In genomic region chr19:2123682-2124387, GRCh38 we compare ENCODE assay signal across 12 cellular contexts. TPM values are rescaled to one million over a fixed set of nuclear protein-coding genes. Genes with fewer than 3 reads are reported as not detected.
DNase-seq lines count a peak whose midpoint lies in the region; ATAC-seq, FAIRE-seq and TF ChIP-seq lines count a peak whose summit lies in the region.
"Had no signal": no experiment of that assay in that cellular context is flagged by ENCODE, and none has a peak within 500 bp of the region (broad histone marks: within the 10 kb centered on the region; RNA-seq: fewer than 3 reads in every experiment).

No MANE protein-coding gene starts in this region.

- no peaks in the 10 kb centered on the region for H3K4me1 ChIP-seq in iPS DF 6.9 (ENCODE audit: control insufficient read depth, insufficient read depth, low read length)
- H3K4me1 ChIP-seq in uterus, result no peaks in the 10 kb centered on the region

- H3K4me3 Mint-ChIP-seq in CD4-positive, alpha-beta T cell, result no peak overlapping the region
- H3K4me3 Mint-ChIP-seq: stimulated activated naive CD8-positive, alpha-beta T cell treated with anti-CD3 and anti-CD28 coated beads, Interleukin-15, Interleukin-2, amounts not matched to agents 100 ng/mL and 50 ng/mL, for 24 hours had no signal

- FAIRE-seq in RCC 7860 (lab: Jason Lieb, UNC), result no peak

- H3K27ac ChIP-seq in CD4-positive, alpha-beta T cell (ENCODE audit: low read depth, low read length), result no peak overlapping the region
- H3K27ac ChIP-seq in iPS DF 6.9 (ENCODE audit: low read length) (no peak overlapping the region), uterus (no peak overlapping the region)

- DNase-seq in CD4-positive, alpha-beta T cell, result peak in 2 of 10 experiments; percentile 11 to 12
- DNase-seq in RPMI7951 (ENCODE audit: low read depth), result peak; percentile 16
- DNase-seq in iPS DF 6.9 (ENCODE audit: low read depth, low spot score), result peak; percentile 29
- no peak for DNase-seq in uterus
- no peak for DNase-seq in RCC 7860 (ENCODE audit: low spot score)
- DNase-seq: cerebellar nuclear complex; Karpas-422; RPMI8226; stimulated activated CD4-positive, alpha-beta T cell treated with anti-CD3 and anti-CD28 coated beads, Interleukin-1b, Interleukin-23, amount 100 ng/mL, for 48 hours had no signal

- WGBS in iPS DF 6.9 (ENCODE audit: insufficient coverage, insufficient read length), result no CpG with 5 or more reads among the region's 25 CpGs

- TF ChIP-seq CTCF in CD4-positive, alpha-beta T cell (IDR thresholded peaks at IDR 0.05), result no peak
- TF ChIP-seq CTCF in uterus (IDR thresholded peaks at IDR 0.05), result no peak

- intact Hi-C loops in CD4-positive, alpha-beta T cell (cut with DNase I, micrococcal nuclease), result no loop called here
- intact Hi-C loops in uterus (cut with DNase I; ENCODE audit: low total_unique reads), result no loop called here

- H3K27me3 Mint-ChIP-seq in CD4-positive, alpha-beta T cell, result no peaks in the 10 kb centered on the region
- H3K27me3 Mint-ChIP-seq: stimulated activated naive CD8-positive, alpha-beta T cell treated with anti-CD3 and anti-CD28 coated beads, Interleukin-15, Interleukin-2, amounts not matched to agents 100 ng/mL and 50 ng/mL, for 24 hours had no signal

- H3K4me3 ChIP-seq in iPS DF 6.9 (ENCODE audit: low read length), result no peak overlapping the region
- no peak overlapping the region for H3K4me3 ChIP-seq in uterus

- CTCF ChIA-PET in CD4-positive, alpha-beta T cell (lab: Charles Lee), result no interaction called here

- POLR2A ChIA-PET in CD4-positive, alpha-beta T cell (lab: Charles Lee), result interaction anchor here (1.0 kb wide), 1 partner anchor 28 kb away, joined by 3 read pairs; no protein-coding TSS in a partner anchor

- no peaks in the 10 kb centered on the region for H3K9me3 ChIP-seq in CD4-positive, alpha-beta T cell (ENCODE audit: control insufficient read depth, low read length)
- H3K9me3 ChIP-seq in iPS DF 6.9 (ENCODE audit: control insufficient read depth, insufficient read depth, low read length) (no peaks in the 10 kb centered on the region), uterus (no peaks in the 10 kb centered on the region)

- no peaks in the 10 kb centered on the region for H3K4me1 Mint-ChIP-seq in CD4-positive, alpha-beta T cell (ENCODE audit: low read depth)

- no peaks in the 10 kb centered on the region for H3K27me3 ChIP-seq in CD4-positive, alpha-beta T cell (ENCODE audit: control insufficient read depth, insufficient read depth, low read length)
- no peaks in the 10 kb centered on the region for H3K27me3 ChIP-seq in iPS DF 6.9 (ENCODE audit: control insufficient read depth, insufficient read depth, low read length)
- H3K27me3 ChIP-seq in uterus, result no peaks in the 10 kb centered on the region

- TF ChIP-seq POLR2A in uterus (IDR thresholded peaks at IDR 0.05), result no peak

- peaks cover 44% of the 10 kb centered on the region for H3K36me3 Mint-ChIP-seq in CD4-positive, alpha-beta T cell (ENCODE audit: low read depth)

- no peaks in the 10 kb centered on the region for H3K9me3 Mint-ChIP-seq in CD4-positive, alpha-beta T cell
- H3K9me3 Mint-ChIP-seq: activated T-helper 2 cell treated with anti-CD3 and anti-CD28 coated beads, Interferon-gamma antibody, Interleukin-2, Interleukin-4, amounts not matched to agents 10 μg/mL and 5 μg/mL and 100 μg/mL, durations not matched to agents 14 hours and 24 hours and 36 hours; stimulated activated naive CD8-positive, alpha-beta T cell treated with anti-CD3 and anti-CD28 coated beads, Interleukin-15, Interleukin-2, amounts not matched to agents 100 ng/mL and 50 ng/mL, for 24 hours had no signal

- H3K36me3 ChIP-seq in iPS DF 6.9 (ENCODE audit: control insufficient read depth, insufficient read depth, low read length) (peaks cover 54% of the 10 kb centered on the region), uterus (no peaks in the 10 kb centered on the region)

- no peak overlapping the region for H3K27ac Mint-ChIP-seq in CD4-positive, alpha-beta T cell
- H3K27ac Mint-ChIP-seq: activated T-helper 2 cell treated with anti-CD3 and anti-CD28 coated beads, Interferon-gamma antibody, Interleukin-2, Interleukin-4, amounts not matched to agents 10 μg/mL and 5 μg/mL and 100 μg/mL, durations not matched to agents 14 hours and 24 hours and 36 hours; stimulated activated naive CD8-positive, alpha-beta T cell treated with anti-CD3 and anti-CD28 coated beads, Interleukin-15, Interleukin-2, amounts not matched to agents 100 ng/mL and 50 ng/mL, for 24 hours had no signal

- ATAC-seq in CD4-positive, alpha-beta T cell (ENCODE audit: poor library complexity), result peak; percentile 17
- ATAC-seq in HG03097 (IDR thresholded peaks at IDR 0.05; ENCODE audit: low FRiP score, unreplicated experiment), result no peak

RNA-seq across cellular contexts. Expression of gene IZUMO4, which starts 27.1 kb away (rescaled TPM):
- total RNA-seq in CD4-positive, alpha-beta T cell, result 10 to 100 TPM; 17.4 to 17.9 TPM
- total RNA-seq in RPMI7951 (2014; rRNA removed; shearing (Covaris generic)), result 1.4 and 2.2 TPM in 2 replicates
- total RNA-seq in uterus, result 10 to 100 TPM in 1 of 4 donors, 1 to 10 TPM in 3; 1.5 to 86.1 (median 5.7) TPM

RNA-seq across cellular contexts. Expression of gene AP3D1, which starts 27.5 kb away (rescaled TPM):
- 10 to 100 TPM; 41.8 to 41.9 TPM for total RNA-seq in CD4-positive, alpha-beta T cell
- 49.6 and 50.0 TPM in 2 replicates for total RNA-seq in RPMI7951 (2014; rRNA removed; shearing (Covaris generic))
- total RNA-seq in uterus, result 10 to 100 TPM; 33.8 to 97.5 (median 49.8) TPM

RNA-seq across cellular contexts. Expression of gene MOB3A, which starts 27.7 kb away (rescaled TPM):
- total RNA-seq in CD4-positive, alpha-beta T cell, result 10 to 100 TPM; 96.4 to 97.3 TPM
- total RNA-seq in RPMI7951 (2014; rRNA removed; shearing (Covaris generic)), result 24.2 and 26.6 TPM in 2 replicates
- 10 to 100 TPM; 10.2 to 81.4 (median 20.7) TPM for total RNA-seq in uterus

RNA-seq across cellular contexts. Expression of gene DOT1L, which starts 39.9 kb away (rescaled TPM):
- 10 to 100 TPM; 20.9 to 24.8 TPM for total RNA-seq in CD4-positive, alpha-beta T cell
- 3.6 and 5.6 TPM in 2 replicates for total RNA-seq in RPMI7951 (2014; rRNA removed; shearing (Covaris generic))
- total RNA-seq in uterus, result 10 to 100 TPM in 2 of 4 donors, 1 to 10 TPM in 2; 3.2 to 45.3 (median 10.0) TPM

Comparison
In these comparisons a context has a peak if more than half of its experiments do, and no peak if none do; other contexts are left out.
1. DNase-seq: peak in RPMI7951 (single experiment) and iPS DF 6.9 (single experiment); none in uterus (0 of 2) and RCC 7860 (single experiment).